Comparison of ENCODE assay signal across 2 cellular contexts in genomic region chr22:40407831-40408717, GRCh38.
A peak's percentile ranks its signal among the peaks of the same experiment; 100 is the strongest.
TF ChIP-seq lines count a peak whose summit lies in the region.

No MANE protein-coding gene starts in this region.

TF ChIP-seq in IMR-90, 13 proteins besides CTCF, POLR2A, EP300 and RAD21:
- TF ChIP-seq ELK1 (IDR thresholded peaks at IDR 0.05; ENCODE audit: borderline replicate concordance, low read depth, low read length) (no peak), BHLHE40 (IDR thresholded peaks at IDR 0.05; ENCODE audit: low read depth, low read length) (no peak), RFX5 (IDR thresholded peaks at IDR 0.05; ENCODE audit: low read depth, low read length) (no peak), CEBPB (IDR thresholded peaks at IDR 0.05; ENCODE audit: low read depth, low read length) (no peak), MXI1 (IDR thresholded peaks at IDR 0.05; ENCODE audit: borderline replicate concordance, low read depth, low read length) (no peak)

TF ChIP-seq in H1, 55 proteins besides CTCF, POLR2A, EP300 and RAD21:
- TF ChIP-seq POLR2AphosphoS5 (IDR thresholded peaks at IDR 0.05; ENCODE audit: low read depth, low read length): peak; percentile 19; the same call in 1 of the 2 replicates
- no peak for TF ChIP-seq BRCA1 (IDR thresholded peaks at IDR 0.05; ENCODE audit: low read depth, low read length)
